ENCODE assay signal across 1 cellular context in the genomic region with DNA sequence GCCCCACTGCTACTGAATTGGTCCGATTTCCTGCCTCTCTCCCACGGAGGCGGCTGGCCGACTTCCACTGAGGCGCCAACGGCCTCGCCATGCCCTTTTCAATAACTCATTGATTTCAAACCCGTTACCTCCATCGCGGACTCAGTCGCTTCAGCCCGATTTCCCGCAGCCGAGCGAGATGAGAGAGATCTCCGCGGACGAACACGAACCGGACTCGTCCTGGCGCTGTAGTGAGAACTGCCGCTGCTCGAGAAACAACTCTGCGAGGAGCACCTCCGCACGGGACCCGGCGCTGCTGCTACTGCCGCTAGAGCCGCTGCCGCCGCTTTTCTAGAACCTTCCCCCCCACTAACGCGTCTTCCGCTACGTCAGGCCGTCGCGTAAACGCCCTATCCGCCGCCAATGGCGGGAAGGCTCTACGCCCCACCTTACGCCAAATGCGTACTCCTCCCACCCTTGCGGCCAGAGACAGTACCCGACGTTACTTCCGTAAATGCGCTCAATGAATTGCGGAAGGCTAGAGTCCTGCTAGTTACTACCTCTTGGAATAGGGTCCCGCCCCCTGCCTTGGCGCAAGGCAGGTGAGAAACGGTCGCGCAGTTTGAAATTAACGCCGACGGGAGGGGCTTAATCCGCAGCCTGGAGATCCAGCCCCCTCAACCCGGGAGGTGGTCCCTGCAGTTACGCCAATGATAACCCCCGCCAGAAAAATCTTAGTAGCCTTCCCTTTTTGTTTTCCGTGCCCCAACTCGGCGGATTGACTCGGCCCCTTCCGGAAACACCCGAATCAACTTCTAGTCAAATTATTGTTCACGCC.
TF ChIP-seq lines count a peak whose summit lies in the region.

TSS of gene HNRNPA2B1 (minus strand) at position 303 of the 817 bp plus-strand sequence. CDS start at position 134, 169 bp downstream.

TF ChIP-seq in HepG2, 621 proteins besides CTCF, POLR2A, EP300 and RAD21 (continued from another document and continues in another):
- peak; percentile 74; the same call in 1 of the 2 replicates for TF ChIP-seq SIN3A (IDR thresholded peaks at IDR 0.05; ENCODE audit: borderline replicate concordance, low read depth, low read length)
- TF ChIP-seq NPAS2 (CRISPR knock-in tag; IDR thresholded peaks at IDR 0.05; ENCODE audit: borderline replicate concordance): no peak
- TF ChIP-seq ZNF777 (CRISPR knock-in tag; IDR thresholded peaks at IDR 0.05): no peak; the same call in 1 of the 2 replicates
- TF ChIP-seq POLR2G (IDR thresholded peaks at IDR 0.05; ENCODE audit: low read depth, low read length): peak; percentile 100
- no peak for TF ChIP-seq ZMAT5 (CRISPR knock-in tag; IDR thresholded peaks at IDR 0.05; ENCODE audit: borderline replicate concordance, low read depth)
- no peak; the same call in 1 of the 2 replicates for TF ChIP-seq NR2F2 (IDR thresholded peaks at IDR 0.05; ENCODE audit: borderline replicate concordance, low read depth)
- no peak for TF ChIP-seq ZKSCAN5 (CRISPR knock-in tag; IDR thresholded peaks at IDR 0.05)
- peak; percentile 100 for TF ChIP-seq RBM39 (IDR thresholded peaks at IDR 0.05; ENCODE audit: low read depth, low read length, poor library complexity, severe bottlenecking)
- peak; percentile 80; the same call in 1 of the 2 replicates for TF ChIP-seq ZSCAN12 (CRISPR knock-in tag; IDR thresholded peaks at IDR 0.05)
- peak; percentile 84 for TF ChIP-seq PATZ1 (CRISPR knock-in tag; IDR thresholded peaks at IDR 0.05)
- TF ChIP-seq ZNF564 (CRISPR knock-in tag; IDR thresholded peaks at IDR 0.05): peak; percentile 80; the same call in 1 of the 2 replicates
- peak; percentile 60; the same call in 1 of the 2 replicates for TF ChIP-seq SPEN (CRISPR knock-in tag; IDR thresholded peaks at IDR 0.05; ENCODE audit: low read depth)
- TF ChIP-seq SCMH1 (CRISPR knock-in tag; IDR thresholded peaks at IDR 0.05; ENCODE audit: borderline replicate concordance): no peak
- peak; percentile 37; the same call in 1 of the 2 replicates for TF ChIP-seq THRA (CRISPR knock-in tag; IDR thresholded peaks at IDR 0.05; ENCODE audit: borderline replicate concordance)
- TF ChIP-seq PCBP2 (optimal IDR thresholded peaks at IDR 0.05; ENCODE audit: low read depth, low read length, poor library complexity, severe bottlenecking): no peak
- peak; percentile 81; the same call in 1 of the 2 replicates for TF ChIP-seq GATA4 (IDR thresholded peaks at IDR 0.05; ENCODE audit: borderline replicate concordance, low read depth)
- TF ChIP-seq, protein P1, sequence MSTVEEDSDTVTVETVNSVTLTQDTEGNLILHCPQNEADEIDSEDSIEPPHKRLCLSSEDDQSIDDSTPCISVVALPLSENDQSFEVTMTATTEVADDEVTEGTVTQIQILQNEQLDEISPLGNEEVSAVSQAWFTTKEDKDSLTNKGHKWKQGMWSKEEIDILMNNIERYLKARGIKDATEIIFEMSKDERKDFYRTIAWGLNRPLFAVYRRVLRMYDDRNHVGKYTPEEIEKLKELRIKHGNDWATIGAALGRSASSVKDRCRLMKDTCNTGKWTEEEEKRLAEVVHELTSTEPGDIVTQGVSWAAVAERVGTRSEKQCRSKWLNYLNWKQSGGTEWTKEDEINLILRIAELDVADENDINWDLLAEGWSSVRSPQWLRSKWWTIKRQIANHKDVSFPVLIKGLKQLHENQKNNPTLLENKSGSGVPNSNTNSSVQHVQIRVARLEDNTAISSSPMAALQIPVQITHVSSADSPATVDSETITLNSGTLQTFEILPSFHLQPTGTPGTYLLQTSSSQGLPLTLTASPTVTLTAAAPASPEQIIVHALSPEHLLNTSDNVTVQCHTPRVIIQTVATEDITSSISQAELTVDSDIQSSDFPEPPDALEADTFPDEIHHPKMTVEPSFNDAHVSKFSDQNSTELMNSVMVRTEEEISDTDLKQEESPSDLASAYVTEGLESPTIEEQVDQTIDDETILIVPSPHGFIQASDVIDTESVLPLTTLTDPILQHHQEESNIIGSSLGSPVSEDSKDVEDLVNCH (CRISPR knock-in tag; IDR thresholded peaks at IDR 0.05): no peak
- no peak for TF ChIP-seq NFE2L2 (IDR thresholded peaks at IDR 0.05; ENCODE audit: low read length)
- no peak for TF ChIP-seq ZKSCAN1 (IDR thresholded peaks at IDR 0.05; ENCODE audit: low read length)
- no peak for TF ChIP-seq ZNF260 (CRISPR knock-in tag; IDR thresholded peaks at IDR 0.05; ENCODE audit: borderline replicate concordance, low read depth)
- no peak for TF ChIP-seq MTA3 (CRISPR knock-in tag; IDR thresholded peaks at IDR 0.05)
- no peak for TF ChIP-seq SMAD9 (CRISPR knock-in tag; IDR thresholded peaks at IDR 0.05)
- TF ChIP-seq EZH2 (conservative IDR thresholded peaks at IDR 0.05; ENCODE audit: low read depth, low read length): no peak
- TF ChIP-seq MYNN (CRISPR knock-in tag; IDR thresholded peaks at IDR 0.05; ENCODE audit: low read depth): peak; percentile 91; the same call in 1 of the 2 replicates
- TF ChIP-seq RORA (CRISPR knock-in tag; IDR thresholded peaks at IDR 0.05): no peak
- peak; percentile 52; the same call in 1 of the 2 replicates for TF ChIP-seq BCL6 (CRISPR knock-in tag; IDR thresholded peaks at IDR 0.05)
- no peak for TF ChIP-seq HDAC6 (IDR thresholded peaks at IDR 0.05; ENCODE audit: low read depth, low read length)
- TF ChIP-seq RFXANK (CRISPR knock-in tag; IDR thresholded peaks at IDR 0.05): no peak; the same call in 1 of the 2 replicates
- TF ChIP-seq ZNF382 (CRISPR knock-in tag; IDR thresholded peaks at IDR 0.05; ENCODE audit: borderline replicate concordance): no peak
- TF ChIP-seq ZNF18 (CRISPR knock-in tag; IDR thresholded peaks at IDR 0.05; ENCODE audit: insufficient replicate concordance): peak; percentile 65
- no peak for TF ChIP-seq SOX6 (IDR thresholded peaks at IDR 0.05)
- TF ChIP-seq SOX6 (CRISPR knock-in tag; IDR thresholded peaks at IDR 0.05): peak; percentile 74
- TF ChIP-seq THYN1 (CRISPR knock-in tag; IDR thresholded peaks at IDR 0.05; ENCODE audit: borderline replicate concordance, low read depth): no peak
- TF ChIP-seq ZFX (CRISPR knock-in tag; IDR thresholded peaks at IDR 0.05; ENCODE audit: low read depth): peak; percentile 21; the same call in 1 of the 2 replicates
- TF ChIP-seq FOXO4 (CRISPR knock-in tag; conservative IDR thresholded peaks at IDR 0.05): no peak
- peak; percentile 19; the same call in 1 of the 2 replicates for TF ChIP-seq ZNF570 (CRISPR knock-in tag; IDR thresholded peaks at IDR 0.05; ENCODE audit: borderline replicate concordance)
- peak; percentile 46; the same call in 1 of the 2 replicates for TF ChIP-seq ONECUT2 (CRISPR knock-in tag; IDR thresholded peaks at IDR 0.05)
- TF ChIP-seq SAFB2 (CRISPR knock-in tag; IDR thresholded peaks at IDR 0.05; ENCODE audit: borderline replicate concordance, low read depth): no peak; the same call in 1 of the 2 replicates
- TF ChIP-seq ZMYM3 (CRISPR knock-in tag; IDR thresholded peaks at IDR 0.05): no peak
- TF ChIP-seq RARA (CRISPR knock-in tag; IDR thresholded peaks at IDR 0.05): peak; percentile 9; the same call in 1 of the 2 replicates
- no peak for TF ChIP-seq ZFP41 (CRISPR knock-in tag; IDR thresholded peaks at IDR 0.05; ENCODE audit: borderline replicate concordance)
- TF ChIP-seq, protein P2, sequence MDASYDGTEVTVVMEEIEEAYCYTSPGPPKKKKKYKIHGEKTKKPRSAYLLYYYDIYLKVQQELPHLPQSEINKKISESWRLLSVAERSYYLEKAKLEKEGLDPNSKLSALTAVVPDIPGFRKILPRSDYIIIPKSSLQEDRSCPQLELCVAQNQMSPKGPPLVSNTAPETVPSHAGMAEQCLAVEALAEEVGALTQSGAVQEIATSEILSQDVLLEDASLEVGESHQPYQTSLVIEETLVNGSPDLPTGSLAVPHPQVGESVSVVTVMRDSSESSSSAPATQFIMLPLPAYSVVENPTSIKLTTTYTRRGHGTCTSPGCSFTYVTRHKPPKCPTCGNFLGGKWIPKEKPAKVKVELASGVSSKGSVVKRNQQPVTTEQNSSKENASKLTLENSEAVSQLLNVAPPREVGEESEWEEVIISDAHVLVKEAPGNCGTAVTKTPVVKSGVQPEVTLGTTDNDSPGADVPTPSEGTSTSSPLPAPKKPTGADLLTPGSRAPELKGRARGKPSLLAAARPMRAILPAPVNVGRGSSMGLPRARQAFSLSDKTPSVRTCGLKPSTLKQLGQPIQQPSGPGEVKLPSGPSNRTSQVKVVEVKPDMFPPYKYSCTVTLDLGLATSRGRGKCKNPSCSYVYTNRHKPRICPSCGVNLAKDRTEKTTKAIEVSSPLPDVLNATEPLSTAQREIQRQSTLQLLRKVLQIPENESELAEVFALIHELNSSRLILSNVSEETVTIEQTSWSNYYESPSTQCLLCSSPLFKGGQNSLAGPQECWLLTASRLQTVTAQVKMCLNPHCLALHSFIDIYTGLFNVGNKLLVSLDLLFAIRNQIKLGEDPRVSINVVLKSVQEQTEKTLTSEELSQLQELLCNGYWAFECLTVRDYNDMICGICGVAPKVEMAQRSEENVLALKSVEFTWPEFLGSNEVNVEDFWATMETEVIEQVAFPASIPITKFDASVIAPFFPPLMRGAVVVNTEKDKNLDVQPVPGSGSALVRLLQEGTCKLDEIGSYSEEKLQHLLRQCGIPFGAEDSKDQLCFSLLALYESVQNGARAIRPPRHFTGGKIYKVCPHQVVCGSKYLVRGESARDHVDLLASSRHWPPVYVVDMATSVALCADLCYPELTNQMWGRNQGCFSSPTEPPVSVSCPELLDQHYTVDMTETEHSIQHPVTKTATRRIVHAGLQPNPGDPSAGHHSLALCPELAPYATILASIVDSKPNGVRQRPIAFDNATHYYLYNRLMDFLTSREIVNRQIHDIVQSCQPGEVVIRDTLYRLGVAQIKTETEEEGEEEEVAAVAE (CRISPR knock-in tag; IDR thresholded peaks at IDR 0.05; ENCODE audit: borderline replicate concordance): peak; percentile 47; the same call in 1 of the 2 replicates
- no peak for TF ChIP-seq JUN (CRISPR knock-in tag; IDR thresholded peaks at IDR 0.05)
- TF ChIP-seq ZNF768 (CRISPR knock-in tag; IDR thresholded peaks at IDR 0.05): peak; percentile 41; the same call in 1 of the 2 replicates
- TF ChIP-seq SALL1 (CRISPR knock-in tag; IDR thresholded peaks at IDR 0.05): peak; percentile 76
- no peak for TF ChIP-seq RFX3 (CRISPR knock-in tag; IDR thresholded peaks at IDR 0.05)
- TF ChIP-seq ZSCAN29 (CRISPR knock-in tag; conservative IDR thresholded peaks at IDR 0.05): no peak
- TF ChIP-seq ZNF773 (CRISPR knock-in tag; IDR thresholded peaks at IDR 0.05; ENCODE audit: borderline replicate concordance): peak; percentile 93; the same call in 1 of the 2 replicates
- TF ChIP-seq, protein P3, sequence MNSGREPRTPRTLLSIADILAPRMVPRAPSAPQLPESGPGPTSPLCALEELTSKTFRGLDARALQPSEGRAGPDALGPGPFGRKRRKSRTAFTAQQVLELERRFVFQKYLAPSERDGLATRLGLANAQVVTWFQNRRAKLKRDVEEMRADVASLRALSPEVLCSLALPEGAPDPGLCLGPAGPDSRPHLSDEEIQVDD (CRISPR knock-in tag; IDR thresholded peaks at IDR 0.05; ENCODE audit: borderline replicate concordance): no peak; the same call in 1 of the 2 replicates
- peak; percentile 38 for TF ChIP-seq NCOA2 (CRISPR knock-in tag; IDR thresholded peaks at IDR 0.05)
- peak; percentile 33; the same call in 1 of the 2 replicates for TF ChIP-seq ARHGAP35 (CRISPR knock-in tag; IDR thresholded peaks at IDR 0.05; ENCODE audit: borderline replicate concordance)
- peak; percentile 71 for TF ChIP-seq SAP130 (CRISPR knock-in tag; IDR thresholded peaks at IDR 0.05; ENCODE audit: low read depth)
